In the genomic region with DNA sequence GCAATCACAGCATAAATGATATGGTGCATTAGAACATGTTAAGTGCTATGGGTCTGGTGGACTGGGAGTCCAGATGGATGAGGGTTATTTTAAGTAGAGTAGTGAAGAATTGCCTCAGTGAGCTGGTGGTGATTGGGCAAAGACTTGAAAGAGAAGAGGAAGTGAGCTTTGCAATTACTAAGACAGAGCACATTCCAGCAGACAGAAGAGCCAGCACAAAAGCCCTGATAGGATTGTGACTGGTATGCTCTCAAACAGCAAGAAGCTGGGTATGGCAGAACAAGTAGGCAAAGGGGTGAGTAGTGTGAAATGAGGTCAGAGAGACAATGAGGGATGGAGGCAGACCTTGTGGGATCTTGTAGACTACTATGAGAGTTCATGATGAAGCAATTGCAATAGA, we compare ENCODE assay signal across 13 cellular contexts. TPM values are rescaled to one million over a fixed set of nuclear protein-coding genes. Genes with fewer than 3 reads are reported as not detected.
A peak's percentile ranks its signal among the peaks of the same experiment; 100 is the strongest.
DNase-seq lines count a peak whose midpoint lies in the region; ATAC-seq and TF ChIP-seq lines count a peak whose summit lies in the region.
"Had no signal": no experiment of that assay in that cellular context is flagged by ENCODE, and none has a peak within 500 bp of the region (broad histone marks: within the 10 kb centered on the region; RNA-seq: fewer than 3 reads in every experiment).

No MANE protein-coding gene starts in this region.

- no peaks in the 10 kb centered on the region for H3K27me3 ChIP-seq in GM23248 (replicated peaks; ENCODE audit: insufficient read depth)
- no peaks in the 10 kb centered on the region for H3K27me3 ChIP-seq in PC-3 (ENCODE audit: low read length)
- H3K27me3 ChIP-seq in osteoblast (ENCODE audit: insufficient read depth, low read length): no peaks in the 10 kb centered on the region

- TF ChIP-seq CTCF in PC-3 (conservative IDR thresholded peaks at IDR 0.05; ENCODE audit: low read depth, low read length) (no peak), epithelial cell of proximal tubule (conservative IDR thresholded peaks at IDR 0.05; ENCODE audit: low read depth, low read length) (no peak), osteoblast (IDR thresholded peaks at IDR 0.05; ENCODE audit: extremely low read depth, low read depth, low read length) (no peak), nephron progenitor cell (IDR thresholded peaks at IDR 0.05) (no peak)

- no peaks in the 10 kb centered on the region for H3K4me1 Mint-ChIP-seq in nephron progenitor cell

- POLR2A ChIA-PET in PC-3 (lab: Charles Lee; ENCODE audit: unreplicated experiment): no interaction called here

- CTCF ChIA-PET in PC-3 (lab: Charles Lee): no interaction called here

- H3K9me2 ChIP-seq in GM23248 (ENCODE audit: insufficient read depth) (no peaks in the 10 kb centered on the region), PC-3 (replicated peaks; ENCODE audit: low read length) (no peaks in the 10 kb centered on the region)

- H3K79me2 ChIP-seq in GM23248 (ENCODE audit: insufficient read depth) (peaks cover 13% of the 10 kb centered on the region), PC-3 (ENCODE audit: low read length) (no peaks in the 10 kb centered on the region), osteoblast (ENCODE audit: insufficient read depth, low read length) (no peaks in the 10 kb centered on the region)

- peak overlapping the region; percentile 64 for H3K4me2 ChIP-seq in GM23248 (ENCODE audit: unreplicated experiment)
- H3K4me2 ChIP-seq in PC-3 (ENCODE audit: low read length): no peak overlapping the region
- no peak overlapping the region for H3K4me2 ChIP-seq in osteoblast (ENCODE audit: insufficient read depth, low read length)

- peaks cover 59% of the 10 kb centered on the region for H3K4me1 ChIP-seq in GM23248 (ENCODE audit: insufficient read depth)
- peaks cover 17% of the 10 kb centered on the region for H3K4me1 ChIP-seq in PC-3 (ENCODE audit: insufficient read depth, low read length)
- peaks cover 26% of the 10 kb centered on the region for H3K4me1 ChIP-seq in osteoblast (ENCODE audit: insufficient read depth, low read length)
- H3K4me1 ChIP-seq: psoas muscle had no signal

- in situ Hi-C loops in GM23248 (cut with MboI): no loop called here

- H3K27ac ChIP-seq in GM23248: peak overlapping the region; percentile 87
- H3K27ac ChIP-seq in PC-3 (ENCODE audit: low read length): no peak overlapping the region
- H3K27ac ChIP-seq in osteoblast (ENCODE audit: low read depth, low read length): peak overlapping the region; percentile 90
- H3K27ac ChIP-seq: psoas muscle had no signal

- no peaks in the 10 kb centered on the region for H4K20me1 ChIP-seq in GM23248 (ENCODE audit: insufficient read depth)
- H4K20me1 ChIP-seq in PC-3 (ENCODE audit: low read length): no peaks in the 10 kb centered on the region
- H4K20me1 ChIP-seq in osteoblast (ENCODE audit: insufficient read depth, low read length): no peaks in the 10 kb centered on the region

- ATAC-seq in PC-3 (no peak), HG03139 (IDR thresholded peaks at IDR 0.05; ENCODE audit: unreplicated experiment) (no peak)
- ATAC-seq: left colon, psoas muscle had no signal

- peaks cover 40% of the 10 kb centered on the region for H3K36me3 Mint-ChIP-seq in nephron progenitor cell (ENCODE audit: low read depth)

- H3K4me3 ChIP-seq in GM23248: no peak overlapping the region
- H3K4me3 ChIP-seq in PC-3 (ENCODE audit: low read length): no peak overlapping the region
- no peak overlapping the region for H3K4me3 ChIP-seq in epithelial cell of proximal tubule (ENCODE audit: low read depth, low read length)
- H3K4me3 ChIP-seq in osteoblast (ENCODE audit: insufficient read depth, low read length): no peak overlapping the region
- H3K4me3 ChIP-seq: psoas muscle had no signal

- no TSS peak for BruUV-seq in PC-3 (replicated peaks; lab: Mats Ljungman, UMichigan)

- intact Hi-C loops in PC-3 (cut with micrococcal nuclease): no loop called here

- H3K9me3 ChIP-seq in GM23248 (ENCODE audit: low read depth) (no peaks in the 10 kb centered on the region), PC-3 (ENCODE audit: low read length) (no peaks in the 10 kb centered on the region), osteoblast (ENCODE audit: low read depth, low read length) (no peaks in the 10 kb centered on the region)
- H3K9me3 ChIP-seq: psoas muscle had no signal

- H3F3A ChIP-seq in GM23248 (ENCODE audit: insufficient read depth): peaks cover 51% of the 10 kb centered on the region
- no peaks in the 10 kb centered on the region for H3F3A ChIP-seq in PC-3 (ENCODE audit: low read length, unreplicated experiment)

- H3K9me3 Mint-ChIP-seq in nephron progenitor cell: no peaks in the 10 kb centered on the region
- H3K9me3 Mint-ChIP-seq: activated T-helper 1 cell treated with anti-CD3 and anti-CD28 coated beads, Interleukin-12 subunit alpha, Interleukin-12 subunit beta, Interleukin-2, Interleukin-4 antibody, amounts not matched to agents 30 ng/mL and 10 ng/mL and 1 ng/mL, durations not matched to agents 14 hours and 24 hours and 36 hours had no signal

- H3K27me3 Mint-ChIP-seq in nephron progenitor cell (ENCODE audit: low read depth, poor library complexity): no peaks in the 10 kb centered on the region

- no peak overlapping the region for H2AFZ ChIP-seq in GM23248
- no peak overlapping the region for H2AFZ ChIP-seq in PC-3 (ENCODE audit: low read length)
- H2AFZ ChIP-seq in osteoblast (ENCODE audit: low read length): no peak overlapping the region

- DNase-seq in GM23248 (peak; percentile 83), PC-3 (peak; percentile 1), epithelial cell of proximal tubule (ENCODE audit: low read depth) (peak; percentile 40), osteoblast (ENCODE audit: insufficient read length, low spot score, missing footprints) (no peak), nephron progenitor cell (no peak), medulla oblongata (ENCODE audit: extremely low spot score) (no peak)
- DNase-seq in stimulated activated CD8-positive, alpha-beta memory T cell treated with anti-CD3 and anti-CD28 coated beads, Interleukin-4, amount 100 ng/mL, for 48 hours: no peak
- DNase-seq: DND-41, left colon, NCI-H524 treated with DMSO at 0.1 percent for 48 hours, psoas muscle had no signal

- H3K9ac ChIP-seq in GM23248 (no peak overlapping the region), PC-3 (ENCODE audit: low read length) (no peak overlapping the region)

- H3K27ac Mint-ChIP-seq in nephron progenitor cell: no peak overlapping the region
- H3K27ac Mint-ChIP-seq: activated T-helper 1 cell treated with anti-CD3 and anti-CD28 coated beads, Interleukin-12 subunit alpha, Interleukin-12 subunit beta, Interleukin-2, Interleukin-4 antibody, amounts not matched to agents 30 ng/mL and 10 ng/mL and 1 ng/mL, durations not matched to agents 14 hours and 24 hours and 36 hours had no signal

- no peak overlapping the region for H3K4me3 Mint-ChIP-seq in nephron progenitor cell
- H3K4me3 Mint-ChIP-seq: activated T-helper 1 cell treated with anti-CD3 and anti-CD28 coated beads, Interleukin-12 subunit alpha, Interleukin-12 subunit beta, Interleukin-2, Interleukin-4 antibody, amounts not matched to agents 30 ng/mL and 10 ng/mL and 1 ng/mL, durations not matched to agents 14 hours and 24 hours and 36 hours had no signal

- no peaks in the 10 kb centered on the region for H3K36me3 ChIP-seq in GM23248 (ENCODE audit: low read depth)
- no peaks in the 10 kb centered on the region for H3K36me3 ChIP-seq in PC-3 (ENCODE audit: low read depth, low read length)
- H3K36me3 ChIP-seq in osteoblast (ENCODE audit: insufficient read depth, low read length): no peaks in the 10 kb centered on the region

RNA-seq across cellular contexts. Expression of gene ACKR4, which starts 2.0 kb away (rescaled TPM):
- total RNA-seq in GM23248 (2014; rRNA removed; shearing (Covaris generic)): 25.0 and 25.2 TPM in 2 replicates
- 13.4 and 14.8 TPM in 2 replicates for polyA plus RNA-seq in GM23248 (2016; fragmentation: Nextera tagmentation; extraction: Ambion mirVana)
- total RNA-seq in PC-3 (2014; rRNA removed): not detected in 2 replicates
- not detected in 2 replicates for total RNA-seq in epithelial cell of proximal tubule
- 0.72 TPM in 1 of 2 replicates, not detected in the other for total RNA-seq in osteoblast

Comparison
In these comparisons a context has a peak if more than half of its experiments do, and no peak if none do; other contexts are left out.
1. DNase-seq: peak in GM23248 (single experiment), PC-3 (single experiment) and epithelial cell of proximal tubule (single experiment); none in osteoblast (single experiment), nephron progenitor cell (single experiment), stimulated activated CD8-positive, alpha-beta memory T cell treated with anti-CD3 and anti-CD28 coated beads, Interleukin-4, amount 100 ng/mL, for 48 hours (single experiment) and medulla oblongata (single experiment).
2. RNA of gene ACKR4, which starts 2.0 kb away (total RNA-seq): 25.0 to 25.2 TPM in GM23248; 0.72 TPM in osteoblast, not detected in PC-3 and not detected in epithelial cell of proximal tubule; every median in the first group is over 10 times any median in the second.